In the genomic region with DNA sequence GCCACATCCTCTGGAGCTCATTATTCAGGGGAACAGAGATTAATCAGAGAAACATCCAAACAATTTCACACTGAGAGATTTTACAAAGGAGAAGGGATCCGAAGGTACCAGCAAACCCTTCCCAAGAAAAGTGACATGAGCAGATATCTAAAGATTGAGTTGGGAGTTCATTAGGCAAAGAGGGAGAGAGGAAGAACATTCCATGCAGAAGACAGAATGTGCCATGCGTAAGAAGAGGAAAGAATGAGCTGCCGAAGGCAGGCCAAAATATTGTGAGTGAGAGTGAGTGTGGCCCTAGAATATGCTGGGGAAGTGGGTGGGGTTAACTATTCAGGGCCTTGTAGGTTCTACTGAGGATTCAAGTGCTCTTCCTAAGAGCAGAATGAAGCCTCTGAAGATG, we compare ENCODE assay signal across 25 cellular contexts. TPM values are rescaled to one million over a fixed set of nuclear protein-coding genes. Genes with fewer than 3 reads are reported as not detected.
DNase-seq lines count a peak whose midpoint lies in the region; TF ChIP-seq lines count a peak whose summit lies in the region.
"Had no signal": no experiment of that assay in that cellular context is flagged by ENCODE, and none has a peak within 500 bp of the region (broad histone marks: within the 10 kb centered on the region; RNA-seq: fewer than 3 reads in every experiment).

No MANE protein-coding gene starts in this region.

- WGBS in suprapubic skin, result 85% methylated on average over 3 of the region's 3 CpGs

- H3K9me3 ChIP-seq in muscle layer of colon (ENCODE audit: low read length), result no peaks in the 10 kb centered on the region
- no peaks in the 10 kb centered on the region for H3K9me3 ChIP-seq in suprapubic skin
- H3K9me3 ChIP-seq: SK-N-SH had no signal

- H3K27me3 ChIP-seq in muscle layer of colon (ENCODE audit: control insufficient read depth in 1 of 2, insufficient read depth in 2 of 2, low read length in 2 of 2) (no peaks in the 10 kb centered on the region), suprapubic skin (no peaks in the 10 kb centered on the region)
- H3K27me3 ChIP-seq: brain microvascular endothelial cell had no signal

- no peak overlapping the region for H3K4me3 ChIP-seq in muscle layer of colon (ENCODE audit: low read depth in 1 of 2, low read length in 2 of 2)
- no peak overlapping the region for H3K4me3 ChIP-seq in suprapubic skin
- H3K4me3 ChIP-seq: K562 had no signal

- DNase-seq in EL (peak; percentile 10), suprapubic skin (ENCODE audit: low spot score in 2 of 2) (no peak), KG1 (lab: John Stamatoyannopoulos, UW) (no peak), NCI-H1092 treated with DMSO at 0.1 percent for 48 hours (lab: John Stamatoyannopoulos, UW) (no peak), DMS 273 treated with DMSO at 0.1 percent for 48 hours (lab: John Stamatoyannopoulos, UW) (no peak), NCI-H2227 (lab: John Stamatoyannopoulos, UW; ENCODE audit: unreplicated experiment) (no peak)
- DNase-seq: activated CD4-positive, alpha-beta T cell treated with anti-CD3 and anti-CD28 coated beads, Interleukin-2, amount 10 ng/mL, durations not matched to agents 24 days and 14 days; brain microvascular endothelial cell; cortex of kidney; H9; hippocampal formation; MM.1S; NCI-H1436 treated with DMSO at 0.1 percent for 48 hours; NCI-H2171 treated with DMSO at 0.1 percent for 48 hours; NCI-H69; occipital lobe; retina; RPMI8226; SK-N-SH; stimulated activated CD4-positive, alpha-beta T cell treated with anti-CD3 and anti-CD28 coated beads, Interleukin-12 subunit alpha, Interleukin-12 subunit beta, amount 100 ng/mL, for 4 hours; stimulated activated naive CD8-positive, alpha-beta T cell treated with anti-CD3 and anti-CD28 coated beads, Interleukin-15, amount 100 ng/mL, for 72 hours; T-helper 2 cell had no signal

- peak; percentile 98 for TF ChIP-seq EP300 in suprapubic skin (IDR thresholded peaks at IDR 0.05)

- TF ChIP-seq POLR2A in suprapubic skin (IDR thresholded peaks at IDR 0.05), result no peak

- no peak for TF ChIP-seq CTCF in suprapubic skin (IDR thresholded peaks at IDR 0.05)

- no peak overlapping the region for H3K9ac ChIP-seq in muscle layer of colon (ENCODE audit: low read length)
- H3K9ac ChIP-seq: SK-N-SH had no signal

- H3K27ac ChIP-seq in cingulate gyrus (ENCODE audit: low read depth, low read length) (peak overlapping the region; percentile 21), muscle layer of colon (ENCODE audit: low read depth, low read length) (peak overlapping the region; percentile 2), suprapubic skin (no peak overlapping the region)
- H3K27ac ChIP-seq: brain microvascular endothelial cell had no signal

- H3K36me3 ChIP-seq in muscle layer of colon (ENCODE audit: insufficient read depth, low read length) (peaks cover 37% of the 10 kb centered on the region), suprapubic skin (no peaks in the 10 kb centered on the region)
- H3K36me3 ChIP-seq: brain microvascular endothelial cell had no signal

- peaks cover 16% of the 10 kb centered on the region for H3K4me1 ChIP-seq in muscle layer of colon (ENCODE audit: insufficient read depth, low read length)
- H3K4me1 ChIP-seq in suprapubic skin, result no peaks in the 10 kb centered on the region

RNA-seq across cellular contexts. Expression of a gene that starts 50.0 kb away (rescaled TPM):
- total RNA-seq in suprapubic skin, result 10 to 100 TPM in 2 of 4 donors, 1 to 10 TPM in 2; 3.9 to 17.0 (median 11.1) TPM
- total RNA-seq: activated CD4-positive, alpha-beta T cell treated with anti-CD3 and anti-CD28 coated beads, Interleukin-2, amount 10 ng/mL, durations not matched to agents 24 days and 14 days; H9 had no signal
